In genomic region chr9:99559776-99560175, GRCh38 we compare ENCODE assay signal across 24 cellular contexts.
"Had no signal": no experiment of that assay in that cellular context is flagged by ENCODE, and none has a peak within 500 bp of the region (broad histone marks: within the 10 kb centered on the region; RNA-seq: fewer than 3 reads in every experiment).

No MANE protein-coding gene starts in this region.

- H3K27ac ChIP-seq: neural progenitor cell, ovary, parathyroid adenoma, psoas muscle, right lobe of liver, sigmoid colon, stomach, thoracic aorta, thyroid gland, tibial nerve, upper lobe of left lung had no signal

- H3K36me3 ChIP-seq: neural progenitor cell, ovary, right lobe of liver, sigmoid colon, stomach, thoracic aorta, thyroid gland, tibial nerve, upper lobe of left lung had no signal

- H3K27me3 ChIP-seq: neural progenitor cell, ovary, right lobe of liver, sigmoid colon, stomach, thyroid gland, tibial nerve, upper lobe of left lung had no signal

- H3K4me3 ChIP-seq: neural progenitor cell, ovary, psoas muscle, right lobe of liver, sigmoid colon, stomach, thoracic aorta, thyroid gland, tibial nerve, upper lobe of left lung had no signal

- ATAC-seq: natural killer cell; psoas muscle; right cardiac atrium; right lobe of liver; stimulated activated effector memory CD8-positive, alpha-beta T cell treated with anti-CD3 and anti-CD28 coated beads, Interleukin-12 subunit alpha, Interleukin-12 subunit beta, amount 100 ng/mL, for 72 hours; stimulated activated naive B cell treated with anti-CD40 and anti-IgM and Interleukin-4, amounts not matched to agents 10 μg/mL and 1 μg/mL and 100 μg/mL, for 72 hours had no signal

- H3K4me1 ChIP-seq: psoas muscle, right lobe of liver, sigmoid colon, stomach, thyroid gland, upper lobe of left lung had no signal

- H3K9me3 ChIP-seq: ovary, psoas muscle, right lobe of liver, sigmoid colon, thoracic aorta, thyroid gland, upper lobe of left lung had no signal

- DNase-seq: natural killer cell; occipital lobe; ovary; posterior cingulate gyrus; psoas muscle; right cardiac atrium; right lobe of liver; sigmoid colon; small intestine; stimulated activated CD4-positive, alpha-beta T cell treated with anti-CD3 and anti-CD28 coated beads, Interleukin-15, amount 100 ng/mL, for 24 hours; stimulated activated CD4-positive, alpha-beta T cell treated with anti-CD3 and anti-CD28 coated beads, Interleukin-2, amount 100 ng/mL, for 24 hours; stimulated activated CD4-positive, alpha-beta T cell treated with anti-CD3 and anti-CD28 coated beads, Interleukin-2, amount 100 ng/mL, for 48 hours; stimulated activated CD4-positive, alpha-beta T cell treated with anti-CD3 and anti-CD28 coated beads, Interleukin-4, amount 100 ng/mL, for 24 hours; stimulated activated naive B cell treated with anti-CD40 and anti-IgM and Interleukin-4, amounts not matched to agents 10 μg/mL and 1 μg/mL and 100 μg/mL, for 72 hours; stimulated activated naive CD4-positive, alpha-beta T cell treated with Interleukin-2 at 50 U/mL for 16 hours; stomach; thyroid gland; trophoblast cell; upper lobe of left lung had no signal
